Comparison of ENCODE assay signal across 14 cellular contexts in the genomic region with DNA sequence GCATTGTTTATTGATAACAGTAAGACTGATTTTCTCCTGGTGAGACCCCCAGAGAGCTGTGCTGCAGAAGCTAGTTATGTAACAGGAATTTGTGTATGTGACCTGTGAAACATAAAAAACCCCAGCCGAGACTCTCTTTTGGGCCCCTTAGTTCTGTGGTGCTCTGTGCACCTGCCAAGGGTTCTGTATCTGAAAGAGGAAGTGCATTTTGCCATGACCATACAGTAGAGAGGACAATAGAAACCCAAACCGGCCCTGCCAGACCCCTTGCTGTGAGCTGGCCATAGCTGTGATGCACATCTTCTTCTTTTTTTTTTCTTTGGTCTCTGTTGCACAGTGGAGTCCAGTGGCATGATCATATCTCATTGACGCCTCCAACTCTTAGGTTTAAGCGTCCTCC. TPM values are rescaled to one million over a fixed set of nuclear protein-coding genes. Genes with fewer than 3 reads are reported as not detected.
"Had no signal": no experiment of that assay in that cellular context is flagged by ENCODE, and none has a peak within 500 bp of the region (broad histone marks: within the 10 kb centered on the region; RNA-seq: fewer than 3 reads in every experiment).

No MANE protein-coding gene starts in this region.

- H3K27ac ChIP-seq: breast epithelium, skin epidermis, thyroid gland, uterus had no signal

- FAIRE-seq: TTC549 had no signal

- ATAC-seq: activated naive CD4-positive, alpha-beta T cell treated with anti-CD3 and anti-CD28 coated beads, Interleukin-2, amount 50 U/mL, for 72 hours; left colon; naive thymus-derived CD4-positive, alpha-beta T cell had no signal

- H3K9me3 ChIP-seq: thyroid gland, uterus had no signal

- DNase-seq: activated effector memory CD4-positive, alpha-beta T cell treated with anti-CD3 and anti-CD28 coated beads, Interleukin-2, amount 50 U/mL, for 16 hours; activated T-cell treated with anti-CD3 and anti-CD28 coated beads, Interleukin-2, amount 50 U/mL, for 24 hours; left colon; naive thymus-derived CD4-positive, alpha-beta T cell; thyroid gland; uterus had no signal

- H3K4me1 ChIP-seq: breast epithelium, thyroid gland, uterus had no signal

- H3K36me3 ChIP-seq: breast epithelium, thyroid gland, uterus had no signal

- H3K27me3 ChIP-seq: breast epithelium, thyroid gland, uterus had no signal

- H3K4me3 ChIP-seq: breast epithelium, lung, skin epidermis, thyroid gland, uterus had no signal

RNA-seq across cellular contexts. Expression of a gene that starts 31.4 kb away (rescaled TPM):
- total RNA-seq: activated naive CD4-positive, alpha-beta T cell treated with anti-CD3 and anti-CD28 coated beads, Interleukin-2, amount 50 U/mL, for 72 hours; breast epithelium; chondrocyte; dermis microvascular lymphatic vessel endothelial cell; left colon; lung; naive thymus-derived CD4-positive, alpha-beta T cell; thyroid gland; uterus had no signal
- polyA plus RNA-seq: esophagus; lung; naive thymus-derived CD4-positive, alpha-beta T cell had no signal
